In genomic region chr7:117048114-117048853, GRCh38 we compare ENCODE assay signal across 1 cellular context.
TF ChIP-seq lines count a peak whose summit lies in the region.

No MANE protein-coding gene starts in this region.

TF ChIP-seq in K562, 482 proteins besides CTCF, POLR2A, EP300 and RAD21 (continued from another document):
- TF ChIP-seq CUX1 (CRISPR knock-in tag; IDR thresholded peaks at IDR 0.05) (no peak), CREB1 (IDR thresholded peaks at IDR 0.05) (no peak), CREB1 (CRISPR knock-in tag; IDR thresholded peaks at IDR 0.05) (no peak), C11orf30 (IDR thresholded peaks at IDR 0.05; ENCODE audit: low read depth) (peak; percentile 21; the same call in 1 of the 2 replicates), SRSF7 (optimal IDR thresholded peaks at IDR 0.05; ENCODE audit: low read depth, low read length) (no peak), RERE (CRISPR knock-in tag; IDR thresholded peaks at IDR 0.05; ENCODE audit: borderline replicate concordance) (no peak), VEZF1 (CRISPR knock-in tag; IDR thresholded peaks at IDR 0.05) (peak; percentile 78), HDAC1 (IDR thresholded peaks at IDR 0.05) (peak in 1 of 2 experiments; percentile 37; a peak in 1 of 4 replicates), REST (CRISPR knock-in tag; IDR thresholded peaks at IDR 0.05; ENCODE audit: low read depth) (no peak), ZEB2 (IDR thresholded peaks at IDR 0.05) (peak; percentile 78; the same call in 1 of the 2 replicates), ZNF316 (IDR thresholded peaks at IDR 0.05) (peak; percentile 74), ZNF431 (CRISPR knock-in tag; IDR thresholded peaks at IDR 0.05) (no peak), JUND (IDR thresholded peaks at IDR 0.05; ENCODE audit: borderline replicate concordance, low read depth, low read length) (0 out of 2 replicates have a peak, but pooled peaks have one; percentile 36), JUND (tag; IDR thresholded peaks at IDR 0.05; ENCODE audit: borderline replicate concordance, low read depth, low read length) (peak; percentile 56; the same call in 2 of the 3 replicates), ETV1 (tag; conservative IDR thresholded peaks at IDR 0.05; ENCODE audit: low read depth) (peak; percentile 32), SRSF1 (IDR thresholded peaks at IDR 0.05; ENCODE audit: low read depth, low read length) (no peak), ZNF668 (CRISPR knock-in tag; IDR thresholded peaks at IDR 0.05) (no peak), CCNT2 (IDR thresholded peaks at IDR 0.05; ENCODE audit: borderline replicate concordance, extremely low read depth, insufficient read length, low read depth, low read length) (peak; percentile 15), SIX5 (IDR thresholded peaks at IDR 0.05; ENCODE audit: borderline replicate concordance in 1 of 2, insufficient read depth in 1 of 2, low read depth in 1 of 2, low read length in 2 of 2) (no peak), TEAD1 (CRISPR knock-in tag; IDR thresholded peaks at IDR 0.05) (peak in 1 of 2 experiments; percentile 66; a peak in 1 of 4 replicates), ZBTB8A (IDR thresholded peaks at IDR 0.05; ENCODE audit: partially characterized antibody) (no peak), MCM5 (IDR thresholded peaks at IDR 0.05; ENCODE audit: low read depth) (no peak)
TF ChIP-seq in K562: peak in this region for 43.
